21 cellular contexts compared by ENCODE assay signal in genomic region chr17:60103957-60104356, GRCh38. TPM values are rescaled to one million over a fixed set of nuclear protein-coding genes. Genes with fewer than 3 reads are reported as not detected.
"Had no signal": no experiment of that assay in that cellular context is flagged by ENCODE, and none has a peak within 500 bp of the region (broad histone marks: within the 10 kb centered on the region; RNA-seq: fewer than 3 reads in every experiment).

No MANE protein-coding gene starts in this region.

- H3K27ac ChIP-seq: body of pancreas, cardiac muscle cell, heart left ventricle, right lobe of liver, thoracic aorta, VCaP had no signal

- H3K36me3 ChIP-seq: cardiac muscle cell, heart left ventricle, right lobe of liver, thoracic aorta had no signal

- DNase-seq: activated CD4-positive, CD25-positive, alpha-beta regulatory T cell treated with anti-CD3 and anti-CD28 coated beads, Interleukin-2, amount 50 U/mL, for 72 hours; activated effector memory CD4-positive, alpha-beta T cell treated with Interleukin-2 at 50 U/mL for 16 hours; activated naive CD4-positive, alpha-beta T cell treated with anti-CD3 and anti-CD28 coated beads for 36 hours; activated T-cell treated with anti-CD3 and anti-CD28 coated beads, Interleukin-2, amount 50 U/mL, for 72 hours; body of pancreas; heart left ventricle; mesenchymal stem cell; occipital lobe; right lobe of liver; stimulated activated CD4-positive, alpha-beta T cell treated with anti-CD3 and anti-CD28 coated beads, Interleukin-2, amount 100 ng/mL, for 48 hours; stimulated activated CD8-positive, alpha-beta memory T cell treated with anti-CD3 and anti-CD28 coated beads, Interleukin-4, amount 100 ng/mL, for 48 hours; stimulated activated naive CD4-positive, alpha-beta T cell had no signal

- H3K9me3 Mint-ChIP-seq: activated naive CD4-positive, alpha-beta T cell treated with anti-CD3 and anti-CD28 coated beads for 36 hours; activated T-cell treated with anti-CD3 and anti-CD28 coated beads, Interleukin-2, amount 50 U/mL, for 72 hours; type B pancreatic cell had no signal

- H3K36me3 Mint-ChIP-seq: type B pancreatic cell had no signal

- H3K4me3 Mint-ChIP-seq: activated naive CD4-positive, alpha-beta T cell treated with anti-CD3 and anti-CD28 coated beads for 36 hours; type B pancreatic cell had no signal

- H3K27ac Mint-ChIP-seq: activated naive CD4-positive, alpha-beta T cell treated with anti-CD3 and anti-CD28 coated beads for 36 hours; activated T-cell treated with anti-CD3 and anti-CD28 coated beads, Interleukin-2, amount 50 U/mL, for 72 hours; type B pancreatic cell had no signal

- H3K4me1 ChIP-seq: body of pancreas, right lobe of liver had no signal

- H3K4me3 ChIP-seq: body of pancreas, cardiac muscle cell, heart left ventricle, right lobe of liver, thoracic aorta had no signal

- ATAC-seq: activated T-cell treated with anti-CD3 and anti-CD28 coated beads, Interleukin-2, amount 50 U/mL, for 72 hours; body of pancreas; heart left ventricle; right lobe of liver had no signal

- H3K27me3 ChIP-seq: body of pancreas, cardiac muscle cell, heart left ventricle had no signal

- H3K9me3 ChIP-seq: body of pancreas, heart left ventricle, right lobe of liver, thoracic aorta had no signal

RNA-seq across cellular contexts. Expression of gene CA4, which starts 45.8 kb away (rescaled TPM):
- total RNA-seq: activated naive CD4-positive, alpha-beta T cell treated with anti-CD3 and anti-CD28 coated beads for 36 hours; activated T-cell treated with anti-CD3 and anti-CD28 coated beads, Interleukin-2, amount 50 U/mL, for 72 hours; epithelial cell of proximal tubule; fibroblast of villous mesenchyme; mononuclear cell; T-helper 2 cell treated with Interferon-gamma antibody and Interleukin-4, amounts not matched to agents 100 ng/mL and 5 ng/mL, for 36 hours had no signal
- polyA plus RNA-seq: neural cell had no signal
